In the genomic region with DNA sequence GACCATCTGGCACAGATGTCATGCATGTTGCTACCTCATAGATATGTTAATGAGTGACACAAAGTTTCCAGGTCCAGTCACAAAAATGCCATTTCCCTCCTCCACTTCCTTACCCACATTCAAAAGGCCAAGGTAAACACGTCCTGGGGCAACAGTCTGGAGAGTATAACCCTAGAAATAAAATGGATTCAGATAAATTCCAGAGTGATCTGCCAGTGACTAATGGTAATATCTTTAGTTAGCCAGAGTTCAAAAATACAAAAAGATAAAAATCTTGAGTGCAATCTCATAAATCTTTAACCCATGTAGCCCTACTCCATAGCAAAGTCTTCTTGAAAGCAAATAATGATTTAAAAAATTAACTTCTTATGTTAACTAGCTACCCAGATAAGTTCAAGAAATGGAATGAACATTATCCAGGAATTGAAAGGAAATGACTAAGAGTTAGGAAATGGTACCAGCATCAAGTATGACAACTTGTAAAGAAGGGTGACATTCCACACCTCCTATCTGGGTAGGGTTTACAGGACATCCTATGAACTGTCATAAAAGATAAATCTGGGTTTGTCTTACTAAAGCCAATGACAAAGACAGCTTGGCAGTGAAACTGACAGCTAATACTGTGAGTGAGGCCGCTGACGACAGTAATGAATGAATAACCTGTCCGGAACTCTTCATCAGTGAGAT, we compare ENCODE assay signal across 13 cellular contexts. TPM values are rescaled to one million over a fixed set of nuclear protein-coding genes. Genes with fewer than 3 reads are reported as not detected.
DNase-seq lines count a peak whose midpoint lies in the region; ATAC-seq, FAIRE-seq and TF ChIP-seq lines count a peak whose summit lies in the region.
"Had no signal": no experiment of that assay in that cellular context is flagged by ENCODE, and none has a peak within 500 bp of the region (broad histone marks: within the 10 kb centered on the region; RNA-seq: fewer than 3 reads in every experiment).

No MANE protein-coding gene starts in this region.

- no peaks in the 10 kb centered on the region for H3K79me2 ChIP-seq in endothelial cell of umbilical vein (ENCODE audit: control insufficient read depth, insufficient read depth, low read length)

- H3K27me3 ChIP-seq in endothelial cell of umbilical vein (ENCODE audit: control insufficient read depth in 2 of 2, insufficient read depth in 2 of 2, low read length in 2 of 2): no peaks in the 10 kb centered on the region

- no peak overlapping the region for H3K9ac ChIP-seq in endothelial cell of umbilical vein (replicated peaks; ENCODE audit: extremely low read depth, insufficient read depth, low read length)

- peak overlapping the region; percentile 28 for H3K4me2 ChIP-seq in endothelial cell of umbilical vein (ENCODE audit: insufficient read depth, low read length)

- POLR2A ChIA-PET in endothelial cell of umbilical vein (lab: Charles Lee): no interaction called here
- POLR2A ChIA-PET in activated CD8-positive, alpha-beta T cell treated with anti-CD3 and anti-CD28 coated beads for 36 hours (lab: Charles Lee): no interaction called here

- H3K9me3 Mint-ChIP-seq in type B pancreatic cell: no peaks in the 10 kb centered on the region
- H3K9me3 Mint-ChIP-seq in activated CD8-positive, alpha-beta T cell treated with anti-CD3 and anti-CD28 coated beads for 36 hours: no peaks in the 10 kb centered on the region
- H3K9me3 Mint-ChIP-seq: natural killer cell had no signal

- TF ChIP-seq CTCF in endothelial cell of umbilical vein (IDR thresholded peaks at IDR 0.05; ENCODE audit: extremely low read depth in 1 of 2, insufficient read depth in 1 of 2, low read depth in 1 of 2, low read length in 2 of 2) (no peak), type B pancreatic cell (conservative IDR thresholded peaks at IDR 0.05) (no peak)
- TF ChIP-seq CTCF in activated CD8-positive, alpha-beta T cell treated with anti-CD3 and anti-CD28 coated beads for 36 hours (IDR thresholded peaks at IDR 0.05): no peak

- peak; percentile 47 for DNase-seq in DMS 273 (lab: John Stamatoyannopoulos, UW; ENCODE audit: unreplicated experiment)
- DNase-seq in DMS 273 treated with DMSO at 0.1 percent for 48 hours (lab: John Stamatoyannopoulos, UW): no peak
- DNase-seq in LoVo (ENCODE audit: low spot score): peak; percentile 51
- DNase-seq in endothelial cell of umbilical vein (ENCODE audit: low read depth, low spot score): peak; percentile 85
- DNase-seq in type B pancreatic cell (ENCODE audit: extremely low spot score, unreplicated experiment): no peak
- no peak for DNase-seq in activated CD8-positive, alpha-beta T cell treated with anti-CD3 and anti-CD28 coated beads for 36 hours
- DNase-seq in AG08395 (ENCODE audit: low spot score): no peak
- no peak for DNase-seq in stimulated activated CD4-positive, alpha-beta T cell treated with anti-CD3 and anti-CD28 coated beads, Interleukin-2, amount 100 ng/mL, for 48 hours
- DNase-seq: DMS79 treated with DMSO at 0.1 percent for 48 hours, natural killer cell, SIG-M5 had no signal

- no peak for ATAC-seq in activated CD8-positive, alpha-beta T cell treated with anti-CD3 and anti-CD28 coated beads for 36 hours
- ATAC-seq: natural killer cell; stimulated activated memory B cell treated with anti-CD40 and anti-IgM and Interleukin-4, amounts not matched to agents 10 μg/mL and 1 μg/mL and 100 μg/mL, for 72 hours had no signal

- H3K36me3 Mint-ChIP-seq in type B pancreatic cell: no peaks in the 10 kb centered on the region
- H3K36me3 Mint-ChIP-seq in activated CD8-positive, alpha-beta T cell treated with anti-CD3 and anti-CD28 coated beads for 36 hours (ENCODE audit: low read depth): no peaks in the 10 kb centered on the region
- H3K36me3 Mint-ChIP-seq: natural killer cell; stimulated activated memory B cell treated with anti-CD40 and anti-IgM and Interleukin-4, amounts not matched to agents 10 μg/mL and 1 μg/mL and 100 μg/mL, for 72 hours had no signal

- no peak for TF ChIP-seq POLR2A in endothelial cell of umbilical vein (IDR thresholded peaks at IDR 0.05; ENCODE audit: low read depth, low read length)

- peak overlapping the region; percentile 36 for H3K27ac Mint-ChIP-seq in type B pancreatic cell
- no peak overlapping the region for H3K27ac Mint-ChIP-seq in activated CD8-positive, alpha-beta T cell treated with anti-CD3 and anti-CD28 coated beads for 36 hours
- H3K27ac Mint-ChIP-seq: natural killer cell; stimulated activated memory B cell treated with anti-CD40 and anti-IgM and Interleukin-4, amounts not matched to agents 10 μg/mL and 1 μg/mL and 100 μg/mL, for 72 hours had no signal

- intact Hi-C loops in endothelial cell of umbilical vein (cut with micrococcal nuclease): loop anchor here (1.0 to 5.0 kb wide), 4 partner anchors 15 to 125 kb away; no protein-coding TSS in a partner anchor
- intact Hi-C loops in activated CD8-positive, alpha-beta T cell treated with anti-CD3 and anti-CD28 coated beads for 36 hours (cut with micrococcal nuclease): no loop called here

- BruUV-seq in endothelial cell of umbilical vein (replicated peaks; lab: Mats Ljungman, UMichigan): no TSS peak

- H3K9me3 ChIP-seq in endothelial cell of umbilical vein (replicated peaks; ENCODE audit: control insufficient read depth, insufficient read depth, low read length): no peaks in the 10 kb centered on the region

- H2AFZ ChIP-seq in endothelial cell of umbilical vein (ENCODE audit: low read depth, low read length): no peak overlapping the region

- H3K27me3 Mint-ChIP-seq in type B pancreatic cell: peaks cover 28% of the 10 kb centered on the region
- peaks cover 20% of the 10 kb centered on the region for H3K27me3 Mint-ChIP-seq in activated CD8-positive, alpha-beta T cell treated with anti-CD3 and anti-CD28 coated beads for 36 hours

- FAIRE-seq in endothelial cell of umbilical vein (lab: Jason Lieb, UNC): peak; percentile 37

- CTCF ChIA-PET in endothelial cell of umbilical vein (lab: Charles Lee): interaction anchor here (0.9 to 1.2 kb wide), 3 partner anchors 19 to 352 kb away, joined by 3 to 7 read pairs (median 3); no protein-coding TSS in a partner anchor
- CTCF ChIA-PET in activated CD8-positive, alpha-beta T cell treated with anti-CD3 and anti-CD28 coated beads for 36 hours (lab: Charles Lee): no interaction called here

- no peaks in the 10 kb centered on the region for H4K20me1 ChIP-seq in endothelial cell of umbilical vein (replicated peaks; ENCODE audit: control insufficient read depth, extremely low read depth, insufficient read depth, low read length)

- dilution Hi-C loops in endothelial cell of umbilical vein (cut with MboI; ENCODE audit: extremely low pct_ligation_motif_present, low sequenced_read_pairs): no loop called here

- H3K4me3 ChIP-seq in endothelial cell of umbilical vein (replicated peaks in 1 of 3; ENCODE audit: insufficient read depth in 1 of 3, low read depth in 1 of 3, low read length in 3 of 3): no peak overlapping the region

- H3K36me3 ChIP-seq in endothelial cell of umbilical vein (ENCODE audit: control insufficient read depth in 2 of 2, extremely low read depth in 1 of 2, insufficient read depth in 2 of 2, low read length in 2 of 2): no peaks in the 10 kb centered on the region

- H3K4me3 Mint-ChIP-seq in type B pancreatic cell: no peak overlapping the region
- H3K4me3 Mint-ChIP-seq in activated CD8-positive, alpha-beta T cell treated with anti-CD3 and anti-CD28 coated beads for 36 hours: no peak overlapping the region
- H3K4me3 Mint-ChIP-seq: natural killer cell; stimulated activated memory B cell treated with anti-CD40 and anti-IgM and Interleukin-4, amounts not matched to agents 10 μg/mL and 1 μg/mL and 100 μg/mL, for 72 hours had no signal

- H3K4me1 Mint-ChIP-seq in type B pancreatic cell (ENCODE audit: unreplicated experiment): peaks cover 9% of the 10 kb centered on the region
- peaks cover 3% of the 10 kb centered on the region for H3K4me1 Mint-ChIP-seq in activated CD8-positive, alpha-beta T cell treated with anti-CD3 and anti-CD28 coated beads for 36 hours (ENCODE audit: low read depth)
- H3K4me1 Mint-ChIP-seq: natural killer cell had no signal

- no peaks in the 10 kb centered on the region for H3K9me1 ChIP-seq in endothelial cell of umbilical vein (replicated peaks; ENCODE audit: control insufficient read depth, extremely low read depth, insufficient read depth, low read length)

- H3K4me1 ChIP-seq in endothelial cell of umbilical vein (ENCODE audit: control insufficient read depth, extremely low read depth, insufficient read depth, low read length): peaks cover 22% of the 10 kb centered on the region

- peak overlapping the region; percentile 56 for H3K27ac ChIP-seq in endothelial cell of umbilical vein (ENCODE audit: insufficient read depth, low read depth, low read length)
- H3K27ac ChIP-seq: 22Rv1 had no signal

TF ChIP-seq in endothelial cell of umbilical vein, 7 proteins besides CTCF, POLR2A, EP300 and RAD21:
- TF ChIP-seq JUN (IDR thresholded peaks at IDR 0.05; ENCODE audit: borderline replicate concordance, insufficient read depth, insufficient read length, low read depth) (peak; percentile 66), GATA2 (IDR thresholded peaks at IDR 0.05; ENCODE audit: insufficient read depth, insufficient read length, low read depth, low read length) (peak; percentile 76), FOS (IDR thresholded peaks at IDR 0.05; ENCODE audit: borderline replicate concordance, insufficient read depth, low read length) (peak; percentile 52)
- TF ChIP-seq, protein P1, sequence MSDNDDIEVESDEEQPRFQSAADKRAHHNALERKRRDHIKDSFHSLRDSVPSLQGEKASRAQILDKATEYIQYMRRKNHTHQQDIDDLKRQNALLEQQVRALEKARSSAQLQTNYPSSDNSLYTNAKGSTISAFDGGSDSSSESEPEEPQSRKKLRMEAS (IDR thresholded peaks at IDR 0.05; ENCODE audit: insufficient read depth, insufficient read length): no peak
TF ChIP-seq in endothelial cell of umbilical vein: peak in this region for 3.

RNA-seq across cellular contexts. Expression of a gene that starts 18.1 kb away (rescaled TPM):
- total RNA-seq in endothelial cell of umbilical vein: 9.1 and 9.5 TPM in 2 replicates
- polyA plus RNA-seq in endothelial cell of umbilical vein: 4.4 and 6.1 TPM in 2 replicates
- 13.2 and 14.9 TPM in 2 replicates for polyA plus RNA-seq in endothelial cell of umbilical vein (2011; cell fraction: cytosol; rRNA removed)
- 20.7 and 22.9 TPM in 2 replicates for polyA plus RNA-seq in endothelial cell of umbilical vein (2011; cell fraction: nucleus; rRNA removed)
- 8.3 and 14.8 TPM in 2 replicates for polyA plus RNA-seq in endothelial cell of umbilical vein (2012)
- 4.0 and 5.5 TPM in 2 replicates for polyA minus RNA-seq in endothelial cell of umbilical vein
- polyA minus RNA-seq in endothelial cell of umbilical vein (2011; cell fraction: cytosol; rRNA and poly(A)+ RNA removed): 15.1 TPM
- 18.0 and 23.7 TPM in 2 replicates for polyA minus RNA-seq in endothelial cell of umbilical vein (2011; cell fraction: nucleus; rRNA and poly(A)+ RNA removed)
- total RNA-seq in type B pancreatic cell (ENCODE audit: low replicate concordance): 37.2 and 50.9 TPM in 2 replicates
- total RNA-seq in activated CD8-positive, alpha-beta T cell treated with anti-CD3 and anti-CD28 coated beads for 36 hours: 1 to 10 TPM; 5.7 to 6.3 TPM

Comparison
In these comparisons a context has a peak if more than half of its experiments do, and no peak if none do; other contexts are left out.
1. DNase-seq: peak in DMS 273 (single experiment), LoVo (single experiment) and endothelial cell of umbilical vein (single experiment); none in DMS 273 treated with DMSO at 0.1 percent for 48 hours (single experiment), type B pancreatic cell (single experiment), activated CD8-positive, alpha-beta T cell treated with anti-CD3 and anti-CD28 coated beads for 36 hours (single experiment), AG08395 (single experiment) and stimulated activated CD4-positive, alpha-beta T cell treated with anti-CD3 and anti-CD28 coated beads, Interleukin-2, amount 100 ng/mL, for 48 hours (0 of 2).